12 cellular contexts compared by ENCODE assay signal in the genomic region with DNA sequence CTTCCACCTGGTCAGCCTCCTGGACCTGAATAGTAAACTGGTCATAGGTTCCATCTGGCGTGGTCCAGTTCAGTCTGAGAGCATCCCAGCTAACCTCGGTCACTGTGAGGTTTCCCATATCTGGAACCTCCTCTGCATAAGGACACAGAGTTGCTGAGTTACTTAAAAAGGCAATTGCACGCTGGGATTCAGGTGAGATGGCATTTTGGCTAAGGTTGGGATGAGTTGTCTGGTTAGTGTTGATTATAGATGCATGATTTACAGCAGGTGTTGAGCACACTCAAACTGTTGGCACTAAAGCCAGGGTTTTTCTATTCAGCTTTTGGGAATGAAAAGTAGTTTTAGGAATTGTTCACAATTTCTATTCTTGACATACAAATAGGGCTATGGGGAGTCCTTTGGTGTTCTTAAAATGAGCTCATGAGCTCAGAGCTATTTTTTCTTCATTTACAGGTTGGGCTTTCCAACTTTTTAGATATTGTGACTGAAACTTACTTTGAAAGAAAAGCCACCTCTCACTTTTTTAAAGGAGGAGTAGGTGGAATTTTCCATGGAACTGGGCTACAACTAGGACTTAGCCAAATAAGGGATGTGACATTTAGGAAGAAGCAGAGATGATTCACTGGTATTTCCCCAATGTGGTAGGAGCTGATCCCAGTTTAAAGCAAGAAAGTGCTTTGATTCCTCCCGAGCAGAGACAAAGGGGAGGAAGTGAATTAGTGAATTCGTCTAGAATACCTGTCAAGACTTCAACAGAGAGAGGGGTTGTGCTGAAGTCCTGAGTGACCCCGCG. TPM values are rescaled to one million over a fixed set of nuclear protein-coding genes. Genes with fewer than 3 reads are reported as not detected.
DNase-seq lines count a peak whose midpoint lies in the region; ATAC-seq and TF ChIP-seq lines count a peak whose summit lies in the region.
"Had no signal": no experiment of that assay in that cellular context is flagged by ENCODE, and none has a peak within 500 bp of the region (broad histone marks: within the 10 kb centered on the region; RNA-seq: fewer than 3 reads in every experiment).

No MANE protein-coding gene starts in this region.

- ATAC-seq in GM19452 (IDR thresholded peaks at IDR 0.05; ENCODE audit: unreplicated experiment) (no peak), GM21737 (IDR thresholded peaks at IDR 0.05; ENCODE audit: unreplicated experiment) (no peak)

- no peaks in the 10 kb centered on the region for H3K27me3 ChIP-seq in AG04450 (ENCODE audit: control insufficient read depth, insufficient read depth, low read length)
- H3K27me3 ChIP-seq in esophagus muscularis mucosa, result no peaks in the 10 kb centered on the region
- H3K27me3 ChIP-seq in muscle layer of duodenum (ENCODE audit: low read depth, low read length), result no peaks in the 10 kb centered on the region
- H3K27me3 ChIP-seq in testis, result no peaks in the 10 kb centered on the region

- WGBS in esophagus muscularis mucosa, result 54% methylated on average over 7 of the region's 7 CpGs
- WGBS in testis, 2 donors, result 81 to 86% methylated on average over 7 of the region's 7 CpGs

- CTCF ChIA-PET in AG04450 (lab: Charles Lee), result no interaction called here

- DNase-seq in AG04450 (ENCODE audit: low read depth, low spot score), result peak; percentile 15
- DNase-seq in M059J (ENCODE audit: low read depth), result peak; percentile 85
- DNase-seq in esophagus muscularis mucosa (ENCODE audit: extremely low spot score), result no peak
- DNase-seq in testis, result no peak
- DNase-seq in NCI-H2171 treated with DMSO at 0.1 percent for 48 hours (lab: John Stamatoyannopoulos, UW), result no peak
- DNase-seq: GOT3, Karpas-422, kidney, NCI-H2107 had no signal

- TF ChIP-seq CTCF in AG04450 (IDR thresholded peaks at IDR 0.05; ENCODE audit: low read depth, low read length), result no peak
- no peak for TF ChIP-seq CTCF in esophagus muscularis mucosa (IDR thresholded peaks at IDR 0.05)
- no peak for TF ChIP-seq CTCF in testis (IDR thresholded peaks at IDR 0.05)

- POLR2A ChIA-PET in AG04450 (lab: Yijun Ruan, JAX), result no interaction called here

- TF ChIP-seq EP300 in esophagus muscularis mucosa (IDR thresholded peaks at IDR 0.05), result no peak

- H3K4me1 ChIP-seq in esophagus muscularis mucosa (peaks cover 4 to 99% (median 81%) of the 10 kb centered on the region in 4 donors), muscle layer of duodenum (ENCODE audit: control insufficient read depth in 1 of 2, insufficient read depth in 2 of 2, low read length in 2 of 2) (peaks cover 0 to 37% of the 10 kb centered on the region in 2 donors), testis (no peaks in the 10 kb centered on the region)

- intact Hi-C loops in esophagus muscularis mucosa (cut with DNase I), result no loop called here
- intact Hi-C loops in testis (cut with DNase I; ENCODE audit: low total_unique reads), result no loop called here

- H3K27ac ChIP-seq in AG04450 (ENCODE audit: low read depth, low read length) (peak overlapping the region; percentile 49), esophagus muscularis mucosa (replicated peaks in 1 of 4) (peak overlapping the region; percentile 84 to 92 (median 90)), muscle layer of duodenum (ENCODE audit: low read length) (peak overlapping the region; percentile 58), testis (no peak overlapping the region)

- H3K9me3 ChIP-seq in AG04450 (ENCODE audit: control insufficient read depth, insufficient read depth, low read length) (no peaks in the 10 kb centered on the region), esophagus muscularis mucosa (no peaks in the 10 kb centered on the region), muscle layer of duodenum (ENCODE audit: control insufficient read depth in 1 of 2, low read length in 2 of 2) (no peaks in the 10 kb centered on the region), testis (no peaks in the 10 kb centered on the region)

- no peak for TF ChIP-seq POLR2A in esophagus muscularis mucosa (IDR thresholded peaks at IDR 0.05; ENCODE audit: low read depth)
- TF ChIP-seq POLR2A in testis (IDR thresholded peaks at IDR 0.05), result no peak

- H3K4me3 ChIP-seq in AG04450 (ENCODE audit: low read depth, low read length) (no peak overlapping the region), esophagus muscularis mucosa (no peak overlapping the region), muscle layer of duodenum (ENCODE audit: low read depth in 1 of 2, low read length in 2 of 2) (no peak overlapping the region), testis (no peak overlapping the region)

- H3K36me3 ChIP-seq in esophagus muscularis mucosa (peaks cover 0 to 8% (median 0%) of the 10 kb centered on the region in 4 donors), muscle layer of duodenum (ENCODE audit: control insufficient read depth in 1 of 2, insufficient read depth in 2 of 2, low read length in 2 of 2) (peaks cover 7 to 22% of the 10 kb centered on the region in 2 donors), testis (ENCODE audit: low read depth, missing control alignments) (no peaks in the 10 kb centered on the region)

RNA-seq across cellular contexts. Expression of gene TNC, which starts 54.7 kb away (rescaled TPM):
- 265 and 319 TPM in 2 replicates for polyA plus RNA-seq in AG04450 (2011; rRNA removed)
- 341 and 440 TPM in 2 replicates for polyA minus RNA-seq in AG04450 (2011; rRNA and poly(A)+ RNA removed)
- 77.5 and 151 TPM in 2 replicates for total RNA-seq in M059J (2014; rRNA removed; shearing (Covaris generic))
- total RNA-seq in esophagus muscularis mucosa, result 100 to 1,000 TPM; 216 to 576 (median 478) TPM
- 1 to 10 TPM; 3.3 to 3.5 TPM for total RNA-seq in testis
- polyA plus RNA-seq in testis (ENCODE audit: insufficient read depth, low read depth, low replicate concordance), result 44.0 TPM

Comparison
In these comparisons a context has a peak if more than half of its experiments do, and no peak if none do; other contexts are left out.
1. DNase-seq: peak in AG04450 (single experiment) and M059J (single experiment); none in esophagus muscularis mucosa (single experiment), testis (single experiment) and NCI-H2171 treated with DMSO at 0.1 percent for 48 hours (single experiment).
2. H3K27ac ChIP-seq: peak in AG04450 (single experiment), esophagus muscularis mucosa (4 of 4) and muscle layer of duodenum (single experiment); none in testis (0 of 2).
3. RNA of gene TNC, which starts 54.7 kb away (total RNA-seq): 216 to 576 TPM in esophagus muscularis mucosa and 77.5 to 151 TPM in M059J; 3.3 to 3.5 TPM in testis; every median in the first group is over 10 times any median in the second.